In genomic region chr3:177693596-177693995, GRCh38 we compare ENCODE assay signal across 24 cellular contexts.
DNase-seq lines count a peak whose midpoint lies in the region; TF ChIP-seq lines count a peak whose summit lies in the region.
"Had no signal": no experiment of that assay in that cellular context is flagged by ENCODE, and none has a peak within 500 bp of the region (broad histone marks: within the 10 kb centered on the region; RNA-seq: fewer than 3 reads in every experiment).

No MANE protein-coding gene starts in this region.

- no peaks in the 10 kb centered on the region for H3K27me3 Mint-ChIP-seq in mesothelial cell of epicardium (ENCODE audit: low read depth)
- H3K27me3 Mint-ChIP-seq: stimulated activated naive CD8-positive, alpha-beta T cell treated with anti-CD3 and anti-CD28 coated beads, Interleukin-15, Interleukin-2, amounts not matched to agents 100 ng/mL and 50 ng/mL, for 24 hours had no signal

- H3K4me1 Mint-ChIP-seq in mesothelial cell of epicardium = peaks cover 18% of the 10 kb centered on the region

- H3K9me3 ChIP-seq in SK-N-MC (ENCODE audit: low read depth, low read length) = no peaks in the 10 kb centered on the region
- H3K9me3 ChIP-seq in testis = no peaks in the 10 kb centered on the region
- H3K9me3 ChIP-seq: A549, BE2C, breast epithelium, heart right ventricle, Peyer's patch, SJCRH30, thyroid gland had no signal

- peak; percentile 50 for DNase-seq in NCI-H748 (lab: John Stamatoyannopoulos, UW; ENCODE audit: unreplicated experiment)
- no peak for DNase-seq in NCI-H748 treated with DMSO at 0.1 percent for 48 hours (lab: John Stamatoyannopoulos, UW)
- DNase-seq in SK-N-MC (ENCODE audit: low read depth, low spot score) = no peak
- DNase-seq in mesothelial cell of epicardium (ENCODE audit: low spot score in 2 of 2, unreplicated experiment in 2 of 2) = no peak
- no peak for DNase-seq in dorsolateral prefrontal cortex
- no peak for DNase-seq in stimulated activated CD4-positive, alpha-beta T cell treated with anti-CD3 and anti-CD28 coated beads, Interleukin-2, amount 100 ng/mL, for 24 hours
- DNase-seq in GM20000 (ENCODE audit: low spot score) = no peak
- DNase-seq in testis = no peak
- DNase-seq: activated CD4-positive, alpha-beta T cell treated with anti-CD3 and anti-CD28 coated beads, Interleukin-2, amount 50 U/mL, for 4 hours; activated naive CD4-positive, alpha-beta T cell treated with anti-CD3 and anti-CD28 coated beads, Interleukin-2, amount 50 U/mL, for 16 hours; amniotic stem cell; BE2C; effector CD4-positive, alpha-beta T cell; erythroblast; heart right ventricle; NCI-H1417 treated with DMSO at 0.1 percent for 48 hours; Peyer's patch; stimulated activated CD4-positive, alpha-beta T cell treated with anti-CD3 and anti-CD28 coated beads, Interleukin-15, amount 100 ng/mL, for 24 hours; thyroid gland had no signal

- H3K4me1 ChIP-seq in testis = no peaks in the 10 kb centered on the region
- H3K4me1 ChIP-seq: A549, BE2C, breast epithelium, thyroid gland had no signal

- WGBS in testis, 2 donors = 84 to 85% methylated on average over 4 of the region's 4 CpGs

- TF ChIP-seq CTCF in mesothelial cell of epicardium (IDR thresholded peaks at IDR 0.05; ENCODE audit: unreplicated experiment) = no peak
- TF ChIP-seq CTCF in dorsolateral prefrontal cortex (IDR thresholded peaks at IDR 0.05 in 54 of 56, conservative IDR thresholded peaks at IDR 0.05 in 2 of 56; ENCODE audit: low read depth in 1 of 56, partially characterized antibody in 56 of 56) = no peak
- TF ChIP-seq CTCF in GM20000 (IDR thresholded peaks at IDR 0.05; ENCODE audit: extremely low read depth, missing control alignments) = no peak
- no peak for TF ChIP-seq CTCF in testis (IDR thresholded peaks at IDR 0.05)

- TF ChIP-seq POLR2A in testis (IDR thresholded peaks at IDR 0.05) = no peak

- H3K4me3 ChIP-seq in SK-N-MC (peak overlapping the region; percentile 52), dorsolateral prefrontal cortex (no peak overlapping the region), testis (no peak overlapping the region)
- H3K4me3 ChIP-seq: A549, breast epithelium, heart right ventricle, K562, Peyer's patch, SJCRH30, thyroid gland had no signal

- H3K9ac ChIP-seq in SK-N-MC (ENCODE audit: insufficient read length) = no peak overlapping the region

- peak overlapping the region; percentile 74 for H3K27ac ChIP-seq in SK-N-MC
- H3K27ac ChIP-seq in dorsolateral prefrontal cortex = peak overlapping the region in 10 of 59 donors; percentile 6 to 57 (median 28)
- no peak overlapping the region for H3K27ac ChIP-seq in testis
- H3K27ac ChIP-seq: A549, Peyer's patch, SJCRH30, thyroid gland had no signal

- intact Hi-C loops in dorsolateral prefrontal cortex (cut with DNase I) (no loop called here), testis (cut with DNase I; ENCODE audit: low total_unique reads) (no loop called here)

- H3K36me3 ChIP-seq in SK-N-MC (ENCODE audit: insufficient read depth, low read length) (no peaks in the 10 kb centered on the region), testis (ENCODE audit: low read depth, missing control alignments) (no peaks in the 10 kb centered on the region)
- H3K36me3 ChIP-seq: BE2C, breast epithelium, heart right ventricle, Peyer's patch, SJCRH30, thyroid gland had no signal

- no peak overlapping the region for H3K4me3 Mint-ChIP-seq in mesothelial cell of epicardium

- peaks cover 2% of the 10 kb centered on the region for H3K9me3 Mint-ChIP-seq in mesothelial cell of epicardium
- H3K9me3 Mint-ChIP-seq: stimulated activated naive CD8-positive, alpha-beta T cell treated with anti-CD3 and anti-CD28 coated beads, Interleukin-15, Interleukin-2, amounts not matched to agents 100 ng/mL and 50 ng/mL, for 24 hours had no signal

- H3K27ac Mint-ChIP-seq in mesothelial cell of epicardium = peak overlapping the region; percentile 21
- H3K27ac Mint-ChIP-seq: stimulated activated naive CD8-positive, alpha-beta T cell treated with anti-CD3 and anti-CD28 coated beads, Interleukin-15, Interleukin-2, amounts not matched to agents 100 ng/mL and 50 ng/mL, for 24 hours had no signal

- H3K36me3 Mint-ChIP-seq in mesothelial cell of epicardium = no peaks in the 10 kb centered on the region

- no peaks in the 10 kb centered on the region for H3K27me3 ChIP-seq in dorsolateral prefrontal cortex
- H3K27me3 ChIP-seq in testis = no peaks in the 10 kb centered on the region
- H3K27me3 ChIP-seq: BE2C, breast epithelium, heart right ventricle, Peyer's patch, SJCRH30, thyroid gland had no signal
